ENCODE assay signal across 18 cellular contexts in genomic region chr13:80048030-80048429, GRCh38.
DNase-seq lines count a peak whose midpoint lies in the region; ATAC-seq and TF ChIP-seq lines count a peak whose summit lies in the region.
"Had no signal": no experiment of that assay in that cellular context is flagged by ENCODE, and none has a peak within 500 bp of the region (broad histone marks: within the 10 kb centered on the region; RNA-seq: fewer than 3 reads in every experiment).

No MANE protein-coding gene starts in this region.

- peaks cover 5 to 22% of the 10 kb centered on the region in 2 experiments for H3K4me1 ChIP-seq in SK-N-SH (ENCODE audit: control insufficient read depth in 1 of 2, insufficient read depth in 2 of 2, low read depth in 1 of 2, low read length in 1 of 2)
- H3K4me1 ChIP-seq in smooth muscle cell (ENCODE audit: low read depth) = peaks cover 17% of the 10 kb centered on the region
- no peaks in the 10 kb centered on the region for H3K4me1 ChIP-seq in vagina
- H3K4me1 ChIP-seq in effector memory CD4-positive, alpha-beta T cell (ENCODE audit: control insufficient read depth, insufficient read depth, low read length, poor library complexity, severe bottlenecking) = no peaks in the 10 kb centered on the region

- H3K79me2 ChIP-seq in SK-N-SH (ENCODE audit: insufficient read depth) = no peaks in the 10 kb centered on the region
- no peaks in the 10 kb centered on the region for H3K79me2 ChIP-seq in smooth muscle cell (ENCODE audit: low read depth)

- H2AFZ ChIP-seq in SK-N-SH (ENCODE audit: low read depth) (no peak overlapping the region), smooth muscle cell (ENCODE audit: low read depth) (no peak overlapping the region)

- no peak for TF ChIP-seq RAD21 in SK-N-SH (IDR thresholded peaks at IDR 0.05; ENCODE audit: low read length)

- H3K9me2 ChIP-seq in SK-N-SH = no peaks in the 10 kb centered on the region

- TF ChIP-seq POLR2A in vagina (IDR thresholded peaks at IDR 0.05) = no peak

- H3K27ac ChIP-seq in SK-N-SH (ENCODE audit: low read depth in 2 of 2, low read length in 1 of 2) (peak overlapping the region in 1 of 2 experiments; percentile 67; a peak in 2 of 4 replicates), smooth muscle cell (ENCODE audit: low read depth) (peak overlapping the region; percentile 91), vagina (no peak overlapping the region)
- H3K27ac ChIP-seq in effector memory CD4-positive, alpha-beta T cell (ENCODE audit: insufficient read depth, low read length, poor library complexity, severe bottlenecking) = no peak overlapping the region
- H3K27ac ChIP-seq: 22Rv1 had no signal

- H3K27me3 Mint-ChIP-seq in activated T-cell treated with anti-CD3 and anti-CD28 coated beads, Interleukin-2, amount 50 U/mL, for 72 hours (ENCODE audit: low read depth) = peaks cover 6% of the 10 kb centered on the region
- H3K27me3 Mint-ChIP-seq in activated T-cell treated with anti-CD3 and anti-CD28 coated beads, Interleukin-2, amount 50 U/mL, for 4 hours (ENCODE audit: low read depth) = peaks cover 4% of the 10 kb centered on the region
- H3K27me3 Mint-ChIP-seq: T-cell had no signal

- no peaks in the 10 kb centered on the region for H3K9me3 ChIP-seq in SK-N-SH
- H3K9me3 ChIP-seq in smooth muscle cell (replicated peaks; ENCODE audit: low read depth) = no peaks in the 10 kb centered on the region
- H3K9me3 ChIP-seq in vagina = no peaks in the 10 kb centered on the region
- H3K9me3 ChIP-seq in effector memory CD4-positive, alpha-beta T cell (ENCODE audit: control insufficient read depth, low read length) = no peaks in the 10 kb centered on the region
- H3K9me3 ChIP-seq: body of pancreas, tibial nerve had no signal

- H3F3A ChIP-seq in SK-N-SH (replicated peaks; ENCODE audit: insufficient read depth) (peaks cover 16% of the 10 kb centered on the region), smooth muscle cell (ENCODE audit: low read depth) (peaks cover 12% of the 10 kb centered on the region)

- H3K36me3 Mint-ChIP-seq in activated T-cell treated with anti-CD3 and anti-CD28 coated beads, Interleukin-2, amount 50 U/mL, for 72 hours (ENCODE audit: insufficient read depth in 2 of 2) = no peaks in the 10 kb centered on the region
- no peaks in the 10 kb centered on the region for H3K36me3 Mint-ChIP-seq in activated T-cell treated with anti-CD3 and anti-CD28 coated beads, Interleukin-2, amount 50 U/mL, for 4 hours (ENCODE audit: insufficient read depth)
- H3K36me3 Mint-ChIP-seq: activated naive CD4-positive, alpha-beta T cell treated with anti-CD3 and anti-CD28 coated beads, Interleukin-2, amount 50 U/mL, for 72 hours; T-cell had no signal

- H3K36me3 ChIP-seq in SK-N-SH (replicated peaks in 1 of 2; ENCODE audit: control insufficient read depth in 1 of 2, insufficient read depth in 2 of 2, low read length in 1 of 2) (no peaks in the 10 kb centered on the region), smooth muscle cell (ENCODE audit: low read depth) (no peaks in the 10 kb centered on the region), vagina (no peaks in the 10 kb centered on the region)
- no peaks in the 10 kb centered on the region for H3K36me3 ChIP-seq in effector memory CD4-positive, alpha-beta T cell (ENCODE audit: control insufficient read depth, insufficient read depth, low read length)
- H3K36me3 ChIP-seq: tibial nerve had no signal

- H3K4me3 Mint-ChIP-seq in activated T-cell treated with anti-CD3 and anti-CD28 coated beads, Interleukin-2, amount 50 U/mL, for 72 hours = no peak overlapping the region
- no peak overlapping the region for H3K4me3 Mint-ChIP-seq in activated T-cell treated with anti-CD3 and anti-CD28 coated beads, Interleukin-2, amount 50 U/mL, for 4 hours
- H3K4me3 Mint-ChIP-seq: activated T-helper 1 cell treated with anti-CD3 and anti-CD28 coated beads, Interleukin-12 subunit alpha, Interleukin-12 subunit beta, Interleukin-2, Interleukin-4 antibody, amounts not matched to agents 30 ng/mL and 10 ng/mL and 1 ng/mL, durations not matched to agents 14 hours and 24 hours and 36 hours; nephron; T-cell had no signal

- no peaks in the 10 kb centered on the region for H3K9me3 Mint-ChIP-seq in activated T-cell treated with anti-CD3 and anti-CD28 coated beads, Interleukin-2, amount 50 U/mL, for 72 hours
- H3K9me3 Mint-ChIP-seq in activated T-cell treated with anti-CD3 and anti-CD28 coated beads, Interleukin-2, amount 50 U/mL, for 4 hours = peaks cover 4% of the 10 kb centered on the region
- H3K9me3 Mint-ChIP-seq: activated T-helper 1 cell treated with anti-CD3 and anti-CD28 coated beads, Interleukin-12 subunit alpha, Interleukin-12 subunit beta, Interleukin-2, Interleukin-4 antibody, amounts not matched to agents 30 ng/mL and 10 ng/mL and 1 ng/mL, durations not matched to agents 14 hours and 24 hours and 36 hours; nephron had no signal

- TF ChIP-seq CTCF in SK-N-SH (IDR thresholded peaks at IDR 0.05) (no peak), smooth muscle cell (IDR thresholded peaks at IDR 0.05; ENCODE audit: borderline replicate concordance, insufficient read depth, poor library complexity, severe bottlenecking) (no peak), vagina (IDR thresholded peaks at IDR 0.05) (no peak)

- H3K4me2 ChIP-seq in SK-N-SH (peak overlapping the region; percentile 50; the same call in 1 of the 2 replicates), smooth muscle cell (peak overlapping the region; percentile 78)

- no peak overlapping the region for H3K9ac ChIP-seq in SK-N-SH
- peak overlapping the region; percentile 64 for H3K9ac ChIP-seq in smooth muscle cell (ENCODE audit: low read depth)

- H3K4me3 ChIP-seq in SK-N-SH (ENCODE audit: low read depth in 2 of 2, low read length in 1 of 2) (no peak overlapping the region), smooth muscle cell (no peak overlapping the region), vagina (no peak overlapping the region)
- no peak overlapping the region for H3K4me3 ChIP-seq in effector memory CD4-positive, alpha-beta T cell (ENCODE audit: insufficient read depth, low read depth, low read length, poor library complexity, severe bottlenecking)
- H3K4me3 ChIP-seq: body of pancreas, tibial nerve had no signal

- intact Hi-C loops in vagina (cut with DNase I) = no loop called here

- no peak for TF ChIP-seq EP300 in SK-N-SH (IDR thresholded peaks at IDR 0.05; ENCODE audit: borderline replicate concordance in 1 of 2, low read depth in 1 of 2, low read length in 1 of 2)

- CTCF ChIA-PET in SK-N-SH (lab: Yijun Ruan, JAX) = no interaction called here

- WGBS in SK-N-SH (ENCODE audit: low lambda C conversion rate) = 100% methylated on average over 1 of the region's 1 CpG
- 33% methylated on average over 1 of the region's 1 CpG for WGBS in smooth muscle cell (ENCODE audit: low lambda C conversion rate)

- no peak for ATAC-seq in activated T-cell treated with anti-CD3 and anti-CD28 coated beads, Interleukin-2, amount 50 U/mL, for 72 hours (replicated peaks in 1 of 2)
- no peak for ATAC-seq in activated T-cell treated with anti-CD3 and anti-CD28 coated beads, Interleukin-2, amount 50 U/mL, for 4 hours
- peak; percentile 59 for ATAC-seq in left lobe of liver

- DNase-seq in activated T-cell treated with anti-CD3 and anti-CD28 coated beads, Interleukin-2, amount 50 U/mL, for 72 hours = no peak
- DNase-seq in activated T-cell treated with anti-CD3 and anti-CD28 coated beads, Interleukin-2, amount 50 U/mL, for 4 hours = no peak
- DNase-seq in SK-N-SH (no peak), left lobe of liver (ENCODE audit: low spot score) (no peak), smooth muscle cell (lab: John Stamatoyannopoulos, UW; ENCODE audit: unreplicated experiment) (no peak), vagina (ENCODE audit: extremely low spot score in 2 of 2) (no peak), iPS-NIHi11 (ENCODE audit: low spot score) (no peak)
- DNase-seq in effector memory CD4-positive, alpha-beta T cell = no peak
- DNase-seq: NCI-H1048, NCI-H187 treated with DMSO at 0.1 percent for 48 hours had no signal

- H3K4me1 Mint-ChIP-seq in activated T-cell treated with anti-CD3 and anti-CD28 coated beads, Interleukin-2, amount 50 U/mL, for 72 hours (ENCODE audit: low read depth) = peaks cover 16% of the 10 kb centered on the region
- H3K4me1 Mint-ChIP-seq in activated T-cell treated with anti-CD3 and anti-CD28 coated beads, Interleukin-2, amount 50 U/mL, for 4 hours (ENCODE audit: low read depth) = peaks cover 11% of the 10 kb centered on the region

- peak overlapping the region; percentile 66 for H3K27ac Mint-ChIP-seq in activated T-cell treated with anti-CD3 and anti-CD28 coated beads, Interleukin-2, amount 50 U/mL, for 72 hours
- H3K27ac Mint-ChIP-seq: activated naive CD4-positive, alpha-beta T cell treated with anti-CD3 and anti-CD28 coated beads, Interleukin-2, amount 50 U/mL, for 72 hours; activated T-helper 1 cell treated with anti-CD3 and anti-CD28 coated beads, Interleukin-12 subunit alpha, Interleukin-12 subunit beta, Interleukin-2, Interleukin-4 antibody, amounts not matched to agents 30 ng/mL and 10 ng/mL and 1 ng/mL, durations not matched to agents 14 hours and 24 hours and 36 hours; progenitor cell of endocrine pancreas; T-cell had no signal

- POLR2A ChIA-PET in SK-N-SH (lab: Yijun Ruan, JAX) = no interaction called here

- no peaks in the 10 kb centered on the region for H4K20me1 ChIP-seq in SK-N-SH (ENCODE audit: insufficient read depth)
- no peaks in the 10 kb centered on the region for H4K20me1 ChIP-seq in smooth muscle cell (ENCODE audit: low read depth)

- no peaks in the 10 kb centered on the region for H3K27me3 ChIP-seq in SK-N-SH (ENCODE audit: insufficient read depth)
- H3K27me3 ChIP-seq in smooth muscle cell (ENCODE audit: low read depth) = no peaks in the 10 kb centered on the region
- no peaks in the 10 kb centered on the region for H3K27me3 ChIP-seq in vagina
- H3K27me3 ChIP-seq in effector memory CD4-positive, alpha-beta T cell (replicated peaks; ENCODE audit: control insufficient read depth, insufficient read depth, low read length, poor library complexity, severe bottlenecking) = no peaks in the 10 kb centered on the region
- H3K27me3 ChIP-seq: body of pancreas, tibial nerve had no signal

TF ChIP-seq in SK-N-SH, 30 proteins besides CTCF, POLR2A, EP300 and RAD21 (continues in another document):
- TF ChIP-seq CHD2 (IDR thresholded peaks at IDR 0.05; ENCODE audit: low read length, partially characterized antibody) = no peak
- TF ChIP-seq FOXM1 (IDR thresholded peaks at IDR 0.05; ENCODE audit: low read depth) = no peak
- TF ChIP-seq RXRA (IDR thresholded peaks at IDR 0.05; ENCODE audit: borderline replicate concordance, low read depth) = no peak
- TF ChIP-seq PBX3 (IDR thresholded peaks at IDR 0.05) = no peak
